ENCODE assay signal across 8 cellular contexts in genomic region chr22:45162531-45162930, GRCh38. TPM values are rescaled to one million over a fixed set of nuclear protein-coding genes. Genes with fewer than 3 reads are reported as not detected.
DNase-seq lines count a peak whose midpoint lies in the region; ATAC-seq and TF ChIP-seq lines count a peak whose summit lies in the region.

No MANE protein-coding gene starts in this region.

- ATAC-seq in esophagus mucosa: no peak

- peaks cover 6% of the 10 kb centered on the region for H3K79me1 ChIP-seq in mesendoderm (ENCODE audit: low read length)

- peaks cover 59% of the 10 kb centered on the region for H3K79me2 ChIP-seq in mesendoderm (ENCODE audit: control insufficient read depth, insufficient read depth, low read length)

- H2BK5ac ChIP-seq in mesendoderm (ENCODE audit: low read length): peak overlapping the region; percentile 3

- no peaks in the 10 kb centered on the region for H3K9me3 ChIP-seq in A673 (ENCODE audit: low read depth, low read length, poor library complexity, severe bottlenecking)

- peak overlapping the region; percentile 41 for H3K4me2 ChIP-seq in mesendoderm (ENCODE audit: low read length)

- peak overlapping the region; percentile 94 for H3K27ac ChIP-seq in A673 (ENCODE audit: low read depth, low read length, poor library complexity, severe bottlenecking)
- peak overlapping the region; percentile 92 for H3K27ac ChIP-seq in HL-60 (replicated peaks)
- H3K27ac ChIP-seq in mesendoderm (ENCODE audit: low read depth, low read length): peak overlapping the region; percentile 78

- peak overlapping the region; percentile 91 for H3K18ac ChIP-seq in mesendoderm (ENCODE audit: low read length)

- H2BK15ac ChIP-seq in mesendoderm (replicated peaks; ENCODE audit: low read depth): no peak overlapping the region

- H2BK120ac ChIP-seq in mesendoderm (ENCODE audit: low read depth, low read length): peak overlapping the region; percentile 4

- H3K9ac ChIP-seq in mesendoderm (ENCODE audit: low read length): peak overlapping the region; percentile 90

- H3K27me3 ChIP-seq in A673 (replicated peaks; ENCODE audit: insufficient read depth, low read depth, low read length, poor library complexity): no peaks in the 10 kb centered on the region
- H3K27me3 ChIP-seq in HL-60 (ENCODE audit: insufficient read depth, poor library complexity, severe bottlenecking): no peaks in the 10 kb centered on the region
- H3K27me3 ChIP-seq in mesendoderm (ENCODE audit: insufficient read depth, low read length, poor library complexity): no peaks in the 10 kb centered on the region

- peak overlapping the region; percentile 99 for H3K56ac ChIP-seq in mesendoderm (ENCODE audit: low read length)

- H3K4me3 ChIP-seq in A673 (ENCODE audit: low read depth, low read length, poor library complexity, severe bottlenecking) (peak overlapping the region; percentile 84), HL-60 (replicated peaks; ENCODE audit: insufficient read depth, low read length) (peak overlapping the region; percentile 88), astrocyte of the cerebellum (ENCODE audit: low read depth, low read length) (peak overlapping the region; percentile 55), mesendoderm (ENCODE audit: low read length) (peak overlapping the region; percentile 40)

- TF ChIP-seq CTCF in A673 (conservative IDR thresholded peaks at IDR 0.05; ENCODE audit: low read depth, low read length): no peak
- TF ChIP-seq CTCF in HL-60 (IDR thresholded peaks at IDR 0.05; ENCODE audit: insufficient read depth, low read length): no peak
- no peak for TF ChIP-seq CTCF in astrocyte of the cerebellum (IDR thresholded peaks at IDR 0.05; ENCODE audit: low read depth, low read length, missing control alignments)

- H3K36me3 ChIP-seq in A673 (ENCODE audit: insufficient read depth, low read length, poor library complexity, severe bottlenecking): peaks cover 23% of the 10 kb centered on the region
- no peaks in the 10 kb centered on the region for H3K36me3 ChIP-seq in mesendoderm (ENCODE audit: control insufficient read depth, insufficient read depth, low read length)

- H4K5ac ChIP-seq in mesendoderm (ENCODE audit: low read length): no peak overlapping the region

- no peak overlapping the region for H4K8ac ChIP-seq in mesendoderm (ENCODE audit: low read depth, low read length)

- H3K23ac ChIP-seq in mesendoderm (ENCODE audit: low read length): peak overlapping the region; percentile 57

- no peak overlapping the region for H3K4ac ChIP-seq in mesendoderm (ENCODE audit: low read depth, low read length)

- in situ Hi-C loops in astrocyte of the cerebellum (cut with HindIII; ENCODE audit: low sequenced_read_pairs): no loop called here

- peak overlapping the region; percentile 69 for H2AK5ac ChIP-seq in mesendoderm (ENCODE audit: low read length)

- intact Hi-C loops in A673 (cut with micrococcal nuclease; ENCODE audit: unreplicated experiment): no loop called here

- CTCF ChIA-PET in A673 (lab: Charles Lee): no interaction called here

- DNase-seq in A673 (ENCODE audit: low spot score): no peak
- DNase-seq in HL-60 (ENCODE audit: low read depth in 1 of 2, low spot score in 1 of 2): no peak
- no peak for DNase-seq in astrocyte of the cerebellum (ENCODE audit: low read depth)
- DNase-seq in mesendoderm: peak; percentile 56
- DNase-seq in NAMALWA (ENCODE audit: low spot score): no peak
- DNase-seq in activated CD4-positive, alpha-beta T cell treated with anti-CD3 and anti-CD28 coated beads, Interleukin-2, amount 50 U/mL, for 48 hours: no peak
- DNase-seq in CD1c-positive myeloid dendritic cell (ENCODE audit: extremely low spot score): no peak

- WGBS in mesendoderm (ENCODE audit: extremely low coverage, insufficient coverage, low lambda C conversion rate): no CpG with 5 or more reads among the region's 19 CpGs

- POLR2A ChIA-PET in A673 (lab: Charles Lee; ENCODE audit: low non-redundant PET): no interaction called here

- H3K4me1 ChIP-seq in A673 (ENCODE audit: insufficient read depth, low read length, poor library complexity, severe bottlenecking): peaks cover 33% of the 10 kb centered on the region
- peaks cover 19% of the 10 kb centered on the region for H3K4me1 ChIP-seq in mesendoderm (ENCODE audit: control insufficient read depth, low read depth, low read length)

- BruUV-seq in A673 (replicated peaks; lab: Mats Ljungman, UMichigan): TSS peak; percentile 76

RNA-seq across cellular contexts. Expression of gene NUP50, which starts 1.2 kb away (rescaled TPM):
- 124 and 126 TPM in 2 replicates for total RNA-seq in A673 (2021)
- 68.7 TPM for polyA plus RNA-seq in mesendoderm (2013, experiment 1 of 2)
- polyA plus RNA-seq in mesendoderm (2013, experiment 2 of 2): 68.1 TPM
- total RNA-seq in esophagus mucosa: 67.8 TPM
